1 cellular context compared by ENCODE assay signal in the genomic region with DNA sequence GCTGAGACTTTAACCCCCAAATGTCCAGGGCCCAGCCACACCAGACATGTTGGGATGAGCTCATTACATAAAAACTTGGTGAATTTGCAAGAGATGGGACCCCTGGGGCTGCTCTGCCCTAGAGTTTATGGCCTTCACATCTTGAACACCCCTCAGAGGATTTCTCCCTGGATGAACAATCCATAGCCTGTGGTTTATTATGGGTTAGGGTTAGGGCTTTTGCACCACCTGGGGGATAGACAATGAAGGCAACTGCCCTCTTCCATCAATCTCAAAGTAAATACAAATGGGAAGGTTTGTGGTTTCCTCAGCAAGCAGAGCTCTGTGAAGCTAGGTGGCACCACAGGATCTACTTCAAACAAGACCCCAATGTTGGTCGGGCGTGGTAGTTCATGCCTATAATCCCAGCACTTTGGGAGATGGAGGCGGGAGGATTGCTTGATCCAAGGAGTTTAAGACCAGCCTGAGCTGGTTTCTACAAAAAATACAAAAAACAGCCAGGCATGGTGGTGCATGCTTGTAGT.
TF ChIP-seq lines count a peak whose summit lies in the region.

No MANE protein-coding gene starts in this region.

TF ChIP-seq in WTC11, 78 proteins besides CTCF, POLR2A, EP300 and RAD21 (continued from another document):
- TF ChIP-seq ZMAT4 (CRISPR knock-in tag; IDR thresholded peaks at IDR 0.05) = no peak
- no peak for TF ChIP-seq ZNF396 (CRISPR knock-in tag; IDR thresholded peaks at IDR 0.05; ENCODE audit: borderline replicate concordance)
- no peak for TF ChIP-seq ZNF219 (CRISPR knock-in tag; IDR thresholded peaks at IDR 0.05; ENCODE audit: borderline replicate concordance)
- TF ChIP-seq, protein P1, sequence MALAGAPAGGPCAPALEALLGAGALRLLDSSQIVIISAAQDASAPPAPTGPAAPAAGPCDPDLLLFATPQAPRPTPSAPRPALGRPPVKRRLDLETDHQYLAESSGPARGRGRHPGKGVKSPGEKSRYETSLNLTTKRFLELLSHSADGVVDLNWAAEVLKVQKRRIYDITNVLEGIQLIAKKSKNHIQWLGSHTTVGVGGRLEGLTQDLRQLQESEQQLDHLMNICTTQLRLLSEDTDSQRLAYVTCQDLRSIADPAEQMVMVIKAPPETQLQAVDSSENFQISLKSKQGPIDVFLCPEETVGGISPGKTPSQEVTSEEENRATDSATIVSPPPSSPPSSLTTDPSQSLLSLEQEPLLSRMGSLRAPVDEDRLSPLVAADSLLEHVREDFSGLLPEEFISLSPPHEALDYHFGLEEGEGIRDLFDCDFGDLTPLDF (CRISPR knock-in tag; IDR thresholded peaks at IDR 0.05) = no peak
- TF ChIP-seq ESRRA (CRISPR knock-in tag; IDR thresholded peaks at IDR 0.05; ENCODE audit: borderline replicate concordance) = no peak
- TF ChIP-seq USF1 (CRISPR knock-in tag; IDR thresholded peaks at IDR 0.05) = no peak
- no peak for TF ChIP-seq SP1 (CRISPR knock-in tag; conservative IDR thresholded peaks at IDR 0.05)
- no peak for TF ChIP-seq TEAD1 (CRISPR knock-in tag; IDR thresholded peaks at IDR 0.05)
- no peak for TF ChIP-seq ZNF416 (CRISPR knock-in tag; IDR thresholded peaks at IDR 0.05)
- TF ChIP-seq, protein P2, sequence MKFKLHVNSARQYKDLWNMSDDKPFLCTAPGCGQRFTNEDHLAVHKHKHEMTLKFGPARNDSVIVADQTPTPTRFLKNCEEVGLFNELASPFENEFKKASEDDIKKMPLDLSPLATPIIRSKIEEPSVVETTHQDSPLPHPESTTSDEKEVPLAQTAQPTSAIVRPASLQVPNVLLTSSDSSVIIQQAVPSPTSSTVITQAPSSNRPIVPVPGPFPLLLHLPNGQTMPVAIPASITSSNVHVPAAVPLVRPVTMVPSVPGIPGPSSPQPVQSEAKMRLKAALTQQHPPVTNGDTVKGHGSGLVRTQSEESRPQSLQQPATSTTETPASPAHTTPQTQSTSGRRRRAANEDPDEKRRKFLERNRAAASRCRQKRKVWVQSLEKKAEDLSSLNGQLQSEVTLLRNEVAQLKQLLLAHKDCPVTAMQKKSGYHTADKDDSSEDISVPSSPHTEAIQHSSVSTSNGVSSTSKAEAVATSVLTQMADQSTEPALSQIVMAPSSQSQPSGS (CRISPR knock-in tag; IDR thresholded peaks at IDR 0.05; ENCODE audit: borderline replicate concordance, low read depth) = no peak
- no peak for TF ChIP-seq ATF6 (CRISPR knock-in tag; IDR thresholded peaks at IDR 0.05)
- TF ChIP-seq CREM (CRISPR knock-in tag; IDR thresholded peaks at IDR 0.05) = no peak
- no peak for TF ChIP-seq AR (CRISPR knock-in tag; IDR thresholded peaks at IDR 0.05)
